In genomic region chr9:15007698-15008097, GRCh38 we compare ENCODE assay signal across 28 cellular contexts.
"Had no signal": no experiment of that assay in that cellular context is flagged by ENCODE, and none has a peak within 500 bp of the region (broad histone marks: within the 10 kb centered on the region; RNA-seq: fewer than 3 reads in every experiment).

No MANE protein-coding gene starts in this region.

- DNase-seq: activated B cell treated with CpG ODN at 0.5 μM for 24 hours; activated CD4-positive, alpha-beta memory T cell treated with anti-CD3 and anti-CD28 coated beads, Interleukin-2, amount 10 ng/mL, durations not matched to agents 7 days and 5 days; activated CD4-positive, alpha-beta T cell treated with anti-CD3 and anti-CD28 coated beads for 4 hours; activated CD4-positive, alpha-beta T cell treated with anti-CD3 and anti-CD28 coated beads, Interleukin-2, amount 10 ng/mL, durations not matched to agents 7 days and 5 days; activated CD4-positive, alpha-beta T cell treated with anti-CD3 and anti-CD28 coated beads, Interleukin-2, amount 50 U/mL, for 48 hours; activated CD4-positive, CD25-positive, alpha-beta regulatory T cell treated with anti-CD3 and anti-CD28 coated beads, Interleukin-2, amount 50 U/mL, for 72 hours; activated CD8-positive, alpha-beta memory T cell treated with anti-CD3 and anti-CD28 coated beads for 24 hours; activated CD8-positive, alpha-beta memory T cell treated with anti-CD3 and anti-CD28 coated beads, Interleukin-2, amount 10 ng/mL, durations not matched to agents 7 days and 5 days; activated CD8-positive, alpha-beta memory T cell treated with anti-CD3 and anti-CD28 coated beads, Interleukin-2, amount 50 U/mL, for 48 hours; activated CD8-positive, alpha-beta T cell treated with anti-CD3 and anti-CD28 coated beads, Interleukin-2, amount 10 ng/mL, durations not matched to agents 7 days and 5 days; activated effector memory CD4-positive, alpha-beta T cell treated with Interleukin-2 at 50 U/mL for 16 hours; activated gamma-delta T cell; activated naive CD4-positive, alpha-beta T cell treated with anti-CD3 and anti-CD28 coated beads, Interleukin-2, amount 10 ng/mL, durations not matched to agents 7 days and 5 days; activated naive CD4-positive, alpha-beta T cell treated with Interleukin-2 at 50 U/mL for 16 hours; activated naive CD8-positive, alpha-beta T cell treated with anti-CD3 and anti-CD28 coated beads, Interleukin-2, amount 10 ng/mL, durations not matched to agents 7 days and 5 days; activated naive CD8-positive, alpha-beta T cell treated with anti-CD3 and anti-CD28 coated beads, Interleukin-2, amount 50 U/mL, for 24 hours; activated T-cell treated with anti-CD3 and anti-CD28 coated beads, Interleukin-2, amount 50 U/mL, for 24 hours; activated T-cell treated with anti-CD3 and anti-CD28 coated beads, Interleukin-2, amount 50 U/mL, for 48 hours; amygdala; anterior cingulate cortex; caudate nucleus; cerebellar nuclear complex; T-helper 1 cell; T-helper 2 cell; T-helper 9 cell had no signal

- H3K9me3 ChIP-seq: ascending aorta had no signal

- ATAC-seq: activated CD8-positive, alpha-beta memory T cell treated with anti-CD3 and anti-CD28 coated beads, Interleukin-2, amount 10 ng/mL, durations not matched to agents 7 days and 5 days; activated CD8-positive, alpha-beta T cell treated with anti-CD3 and anti-CD28 coated beads, Interleukin-2, amount 10 ng/mL, durations not matched to agents 7 days and 5 days; activated naive CD8-positive, alpha-beta T cell treated with anti-CD3 and anti-CD28 coated beads, Interleukin-2, amount 50 U/mL, for 24 hours had no signal

- H3K4me3 ChIP-seq: ascending aorta, cardiac muscle cell had no signal

- H3K27me3 ChIP-seq: ascending aorta, cardiac muscle cell had no signal

- H3K36me3 ChIP-seq: ascending aorta, cardiac muscle cell had no signal

- H3K27ac ChIP-seq: ascending aorta, cardiac muscle cell, VCaP had no signal
